8 cellular contexts compared by ENCODE assay signal in genomic region chr3:13479582-13480339, GRCh38. TPM values are rescaled to one million over a fixed set of nuclear protein-coding genes. Genes with fewer than 3 reads are reported as not detected.
DNase-seq lines count a peak whose midpoint lies in the region; ATAC-seq, FAIRE-seq and TF ChIP-seq lines count a peak whose summit lies in the region.

HDAC11 (plus strand) TSS chr3:13480306; CDS start chr3:13480348, 42 bp downstream.

- H3K36me3 ChIP-seq in HUES48 (ENCODE audit: control insufficient read depth, insufficient read depth, low read length) (no peaks in the 10 kb centered on the region), NT2/D1 (ENCODE audit: insufficient read depth, insufficient read length, low read length) (no peaks in the 10 kb centered on the region), endothelial cell of umbilical vein (ENCODE audit: control insufficient read depth in 2 of 2, extremely low read depth in 1 of 2, insufficient read depth in 2 of 2, low read length in 2 of 2) (no peaks in the 10 kb centered on the region)

- H3K27ac Mint-ChIP-seq in Calu3 (ENCODE audit: unreplicated experiment): peak within 1 kb of the TSS; percentile 24

- peak; percentile 98 for DNase-seq in Calu3
- peak; percentile 96 for DNase-seq in NT2/D1 (ENCODE audit: low read depth, low spot score)
- peak; percentile 97 for DNase-seq in activated CD8-positive, alpha-beta memory T cell treated with anti-CD3 and anti-CD28 coated beads, Interleukin-2, amount 50 U/mL, for 48 hours
- peak; percentile 97 for DNase-seq in endothelial cell of umbilical vein (ENCODE audit: low read depth, low spot score)
- DNase-seq in middle frontal gyrus (ENCODE audit: extremely low spot score, low spot score): peak; percentile 99
- DNase-seq in stimulated activated CD8-positive, alpha-beta memory T cell treated with anti-CD3 and anti-CD28 coated beads, Interleukin-2, amount 100 ng/mL, for 1 hour (ENCODE audit: low read depth in 2 of 2): peak; percentile 93 to 97

- H3K4me3 ChIP-seq in HUES48 (ENCODE audit: low read depth, low read length): peak within 1 kb of the TSS; percentile 78
- peak within 1 kb of the TSS; percentile 59 for H3K4me3 ChIP-seq in NT2/D1 (ENCODE audit: insufficient read length, low read depth)
- H3K4me3 ChIP-seq in endothelial cell of umbilical vein (replicated peaks in 1 of 3; ENCODE audit: insufficient read depth in 1 of 3, low read depth in 1 of 3, low read length in 3 of 3): peak within 1 kb of the TSS; percentile 59 to 93 (median 82)

- FAIRE-seq in endothelial cell of umbilical vein (lab: Jason Lieb, UNC): peak; percentile 99

- H3K27me3 Mint-ChIP-seq in Calu3 (ENCODE audit: unreplicated experiment): no peaks in the 10 kb centered on the region

- CTCF ChIA-PET in Calu3 (lab: Charles Lee) (interaction anchor here (0.6 to 1.0 kb wide), 3 partner anchors 28 to 400 kb away, joined by 3 to 13 read pairs (median 3); partner anchors contain the start of gene WNT7A), endothelial cell of umbilical vein (lab: Charles Lee) (interaction anchor here (0.7 to 2.4 kb wide), 11 partner anchors 16 to 388 kb away, joined by 3 to 28 read pairs (median 5); no protein-coding TSS in a partner anchor)

- H3K4me3 Mint-ChIP-seq in Calu3 (ENCODE audit: low read depth, unreplicated experiment): peak within 1 kb of the TSS; percentile 80

- H3K27me3 ChIP-seq in HUES48 (ENCODE audit: control insufficient read depth, insufficient read depth, low read length) (peaks cover 14% of the 10 kb centered on the region), NT2/D1 (ENCODE audit: insufficient read depth, insufficient read length) (peaks cover 15% of the 10 kb centered on the region), endothelial cell of umbilical vein (ENCODE audit: control insufficient read depth in 2 of 2, insufficient read depth in 2 of 2, low read length in 2 of 2) (no peaks in the 10 kb centered on the region)

- no peaks in the 10 kb centered on the region for H3K9me1 ChIP-seq in endothelial cell of umbilical vein (replicated peaks; ENCODE audit: control insufficient read depth, extremely low read depth, insufficient read depth, low read length)

- H3K4me1 Mint-ChIP-seq in Calu3 (ENCODE audit: low read depth, unreplicated experiment): peaks cover 4% of the 10 kb centered on the region

- TF ChIP-seq CTCF in Calu3 (IDR thresholded peaks at IDR 0.05; ENCODE audit: unreplicated experiment) (no peak), endothelial cell of umbilical vein (IDR thresholded peaks at IDR 0.05; ENCODE audit: extremely low read depth in 1 of 2, insufficient read depth in 1 of 2, low read depth in 1 of 2, low read length in 2 of 2) (peak in 1 of 2 donors; percentile 33)

- no peaks in the 10 kb centered on the region for H3K79me2 ChIP-seq in endothelial cell of umbilical vein (ENCODE audit: control insufficient read depth, insufficient read depth, low read length)

- BruUV-seq in Calu3 (replicated peaks; lab: Mats Ljungman, UMichigan): no TSS peak
- BruUV-seq in endothelial cell of umbilical vein (replicated peaks; lab: Mats Ljungman, UMichigan): TSS peak; percentile 89

- H3K9ac ChIP-seq in HUES48 (ENCODE audit: low read depth, low read length): peak within 1 kb of the TSS; percentile 64
- H3K9ac ChIP-seq in NT2/D1 (ENCODE audit: insufficient read length, low read depth): peak within 1 kb of the TSS; percentile 84
- peak within 1 kb of the TSS; percentile 93 for H3K9ac ChIP-seq in endothelial cell of umbilical vein (replicated peaks; ENCODE audit: extremely low read depth, insufficient read depth, low read length)

- dilution Hi-C loops in endothelial cell of umbilical vein (cut with MboI; ENCODE audit: extremely low pct_ligation_motif_present, low sequenced_read_pairs): no loop called here

- H3K36me3 Mint-ChIP-seq in Calu3 (ENCODE audit: insufficient read depth, unreplicated experiment): peaks cover 10% of the 10 kb centered on the region

- no peaks in the 10 kb centered on the region for H4K20me1 ChIP-seq in endothelial cell of umbilical vein (replicated peaks; ENCODE audit: control insufficient read depth, extremely low read depth, insufficient read depth, low read length)

- H3K9me3 Mint-ChIP-seq in Calu3 (ENCODE audit: low read depth, unreplicated experiment): no peaks in the 10 kb centered on the region

- intact Hi-C loops in Calu3 (cut with micrococcal nuclease; ENCODE audit: unreplicated experiment): no loop called here
- intact Hi-C loops in endothelial cell of umbilical vein (cut with micrococcal nuclease): loop anchor here (1.0 to 10.0 kb wide), 2 partner anchors 28 to 405 kb away; partner anchors contain the start of gene WNT7A

- peak within 1 kb of the TSS; percentile 89 for H3K4me2 ChIP-seq in endothelial cell of umbilical vein (ENCODE audit: insufficient read depth, low read length)

- TF ChIP-seq POLR2A in endothelial cell of umbilical vein (IDR thresholded peaks at IDR 0.05; ENCODE audit: low read depth, low read length): no peak

- peaks cover 11% of the 10 kb centered on the region; the same call in 1 of the 2 replicates for H3K4me1 ChIP-seq in HUES48 (ENCODE audit: control insufficient read depth, insufficient read depth, low read length)
- peaks cover 22% of the 10 kb centered on the region for H3K4me1 ChIP-seq in NT2/D1 (ENCODE audit: insufficient read depth, insufficient read length)
- H3K4me1 ChIP-seq in endothelial cell of umbilical vein (ENCODE audit: control insufficient read depth, extremely low read depth, insufficient read depth, low read length): peaks cover 3% of the 10 kb centered on the region

- POLR2A ChIA-PET in endothelial cell of umbilical vein (lab: Charles Lee): interaction anchor here (0.6 to 1.0 kb wide), 3 partner anchors 9 to 452 kb away, joined by 3 to 10 read pairs (median 5); no protein-coding TSS in a partner anchor

- no peaks in the 10 kb centered on the region for H3K9me3 ChIP-seq in HUES48 (ENCODE audit: control insufficient read depth, insufficient read depth, low read length)
- H3K9me3 ChIP-seq in NT2/D1 (ENCODE audit: insufficient read depth, low read length): no peaks in the 10 kb centered on the region
- H3K9me3 ChIP-seq in endothelial cell of umbilical vein (replicated peaks; ENCODE audit: control insufficient read depth, insufficient read depth, low read length): no peaks in the 10 kb centered on the region

- H2AFZ ChIP-seq in endothelial cell of umbilical vein (ENCODE audit: low read depth, low read length): peak within 1 kb of the TSS; percentile 100

- peak within 1 kb of the TSS; percentile 93 for H3K27ac ChIP-seq in HUES48 (ENCODE audit: low read depth, low read length)
- H3K27ac ChIP-seq in endothelial cell of umbilical vein (ENCODE audit: insufficient read depth, low read depth, low read length): peak within 1 kb of the TSS; percentile 76

- ATAC-seq in GM21390 (IDR thresholded peaks at IDR 0.05; ENCODE audit: unreplicated experiment): peak; percentile 98

TF ChIP-seq in endothelial cell of umbilical vein, 7 proteins besides CTCF, POLR2A, EP300 and RAD21:
- no peak for TF ChIP-seq GATA2 (IDR thresholded peaks at IDR 0.05; ENCODE audit: insufficient read depth, insufficient read length, low read depth, low read length)
- TF ChIP-seq POLR2AphosphoS5 (IDR thresholded peaks at IDR 0.05; ENCODE audit: insufficient read depth, low read depth, low read length): peak; percentile 29
TF ChIP-seq in endothelial cell of umbilical vein: peak in this region for 1.

RNA-seq across cellular contexts. Expression of gene HDAC11, which starts in this region (rescaled TPM):
- total RNA-seq in Calu3 (2022): 11.8 and 16.5 TPM in 2 replicates
- total RNA-seq in endothelial cell of umbilical vein: 8.3 and 8.8 TPM in 2 replicates
- polyA plus RNA-seq in endothelial cell of umbilical vein: 6.8 and 8.3 TPM in 2 replicates
- polyA plus RNA-seq in endothelial cell of umbilical vein (2011; cell fraction: cytosol; rRNA removed): 5.5 and 7.0 TPM in 2 replicates
- 5.2 and 5.7 TPM in 2 replicates for polyA plus RNA-seq in endothelial cell of umbilical vein (2011; cell fraction: nucleus; rRNA removed)
- 6.2 and 9.8 TPM in 2 replicates for polyA plus RNA-seq in endothelial cell of umbilical vein (2012)
- polyA minus RNA-seq in endothelial cell of umbilical vein: 5.0 and 12.6 TPM in 2 replicates
- polyA minus RNA-seq in endothelial cell of umbilical vein (2011; cell fraction: cytosol; rRNA and poly(A)+ RNA removed): 7.5 TPM
- 3.5 and 3.8 TPM in 2 replicates for polyA minus RNA-seq in endothelial cell of umbilical vein (2011; cell fraction: nucleus; rRNA and poly(A)+ RNA removed)

Comparison
In these comparisons a context has a peak if more than half of its experiments do, and no peak if none do; other contexts are left out.
1. Peak in every context shown above with its lines: DNase-seq, ATAC-seq, H3K4me3 ChIP-seq and H3K27ac ChIP-seq.